ENCODE assay signal across 8 cellular contexts in genomic region chr6:30396833-30397479, GRCh38. TPM values are rescaled to one million over a fixed set of nuclear protein-coding genes. Genes with fewer than 3 reads are reported as not detected.
A peak's percentile ranks its signal among the peaks of the same experiment; 100 is the strongest.
DNase-seq lines count a peak whose midpoint lies in the region; ATAC-seq and TF ChIP-seq lines count a peak whose summit lies in the region.

No MANE protein-coding gene starts in this region.

- H3K27me3 Mint-ChIP-seq in activated CD8-positive, alpha-beta memory T cell treated with anti-CD3 and anti-CD28 coated beads, Interleukin-2, amount 10 ng/mL, durations not matched to agents 7 days and 5 days = peaks cover 60% of the 10 kb centered on the region
- H3K27me3 Mint-ChIP-seq in endothelial cell (ENCODE audit: unreplicated experiment) = no peaks in the 10 kb centered on the region
- H3K27me3 Mint-ChIP-seq in mesothelial cell of epicardium (ENCODE audit: low read depth) = peaks cover 73% of the 10 kb centered on the region

- no peak overlapping the region for H3K27ac Mint-ChIP-seq in activated CD8-positive, alpha-beta memory T cell treated with anti-CD3 and anti-CD28 coated beads, Interleukin-2, amount 10 ng/mL, durations not matched to agents 7 days and 5 days
- no peak overlapping the region for H3K27ac Mint-ChIP-seq in endothelial cell (ENCODE audit: unreplicated experiment)
- no peak overlapping the region for H3K27ac Mint-ChIP-seq in mesothelial cell of epicardium

- CTCF ChIA-PET in activated CD8-positive, alpha-beta memory T cell treated with anti-CD3 and anti-CD28 coated beads, Interleukin-2, amount 10 ng/mL, durations not matched to agents 7 days and 5 days (lab: Charles Lee) = interaction anchor here (0.7 to 4.9 kb wide), 20 partner anchors 8 to 294 kb away, joined by 3 to 31 read pairs (median 4); partner anchors contain the start of gene TRIM26

- no peaks in the 10 kb centered on the region for H3K36me3 ChIP-seq in GM06990 (ENCODE audit: control insufficient read depth, insufficient read depth, low read length)

- H3K36me3 Mint-ChIP-seq in activated CD8-positive, alpha-beta memory T cell treated with anti-CD3 and anti-CD28 coated beads, Interleukin-2, amount 10 ng/mL, durations not matched to agents 7 days and 5 days = no peaks in the 10 kb centered on the region
- no peaks in the 10 kb centered on the region for H3K36me3 Mint-ChIP-seq in endothelial cell (ENCODE audit: low read depth, unreplicated experiment)
- no peaks in the 10 kb centered on the region for H3K36me3 Mint-ChIP-seq in mesothelial cell of epicardium

- ATAC-seq in HG03175 (IDR thresholded peaks at IDR 0.05; ENCODE audit: unreplicated experiment) (peak; percentile 57), HG03521 (IDR thresholded peaks at IDR 0.05; ENCODE audit: unreplicated experiment) (no peak)
- ATAC-seq in activated CD8-positive, alpha-beta memory T cell treated with anti-CD3 and anti-CD28 coated beads, Interleukin-2, amount 10 ng/mL, durations not matched to agents 7 days and 5 days = peak; percentile 100

- no peaks in the 10 kb centered on the region for H3K9me3 Mint-ChIP-seq in activated CD8-positive, alpha-beta memory T cell treated with anti-CD3 and anti-CD28 coated beads, Interleukin-2, amount 10 ng/mL, durations not matched to agents 7 days and 5 days (ENCODE audit: low read depth)
- H3K9me3 Mint-ChIP-seq in endothelial cell (ENCODE audit: unreplicated experiment) (no peaks in the 10 kb centered on the region), mesothelial cell of epicardium (no peaks in the 10 kb centered on the region)

- H3K4me3 Mint-ChIP-seq in activated CD8-positive, alpha-beta memory T cell treated with anti-CD3 and anti-CD28 coated beads, Interleukin-2, amount 10 ng/mL, durations not matched to agents 7 days and 5 days = no peak overlapping the region
- H3K4me3 Mint-ChIP-seq in endothelial cell (ENCODE audit: unreplicated experiment) (no peak overlapping the region), mesothelial cell of epicardium (no peak overlapping the region)

- peaks cover 5% of the 10 kb centered on the region for H3K27me3 ChIP-seq in GM06990 (replicated peaks; ENCODE audit: control insufficient read depth, insufficient read depth, low read length)

- peak; percentile 97 for TF ChIP-seq CTCF in GM06990 (IDR thresholded peaks at IDR 0.05; ENCODE audit: insufficient read depth, low read length, poor library complexity, severe bottlenecking)
- TF ChIP-seq CTCF in endothelial cell (IDR thresholded peaks at IDR 0.05; ENCODE audit: unreplicated experiment) = peak; percentile 83
- TF ChIP-seq CTCF in mesothelial cell of epicardium (IDR thresholded peaks at IDR 0.05; ENCODE audit: unreplicated experiment) = peak; percentile 77

- no peak overlapping the region for H3K4me3 ChIP-seq in GM06990 (replicated peaks; ENCODE audit: low read depth, low read length)

- DNase-seq in GM06990 (ENCODE audit: extremely low read depth, insufficient read length) = peak; percentile 76
- DNase-seq in NOMO-1 treated with DMSO at 0.1 percent for 48 hours (lab: John Stamatoyannopoulos, UW; ENCODE audit: unreplicated experiment) = peak; percentile 28
- peak; percentile 87 for DNase-seq in activated CD8-positive, alpha-beta memory T cell treated with anti-CD3 and anti-CD28 coated beads, Interleukin-2, amount 10 ng/mL, durations not matched to agents 7 days and 5 days
- DNase-seq in endothelial cell (ENCODE audit: low spot score) = peak; percentile 91
- peak; percentile 71 to 86 for DNase-seq in mesothelial cell of epicardium (ENCODE audit: low spot score in 2 of 2, unreplicated experiment in 2 of 2)
- peak; percentile 79 to 85 for DNase-seq in stimulated activated CD8-positive, alpha-beta memory T cell treated with anti-CD3 and anti-CD28 coated beads, Interleukin-4, amount 100 ng/mL, for 1 hour (ENCODE audit: low read depth in 2 of 2, low spot score in 1 of 2)

- no peaks in the 10 kb centered on the region for H3K4me1 Mint-ChIP-seq in activated CD8-positive, alpha-beta memory T cell treated with anti-CD3 and anti-CD28 coated beads, Interleukin-2, amount 10 ng/mL, durations not matched to agents 7 days and 5 days
- peaks cover 2% of the 10 kb centered on the region for H3K4me1 Mint-ChIP-seq in endothelial cell (ENCODE audit: unreplicated experiment)
- H3K4me1 Mint-ChIP-seq in mesothelial cell of epicardium = no peaks in the 10 kb centered on the region

RNA-seq across cellular contexts. Expression of gene RPP21, which starts 52.0 kb away (rescaled TPM):
- total RNA-seq in activated CD8-positive, alpha-beta memory T cell treated with anti-CD3 and anti-CD28 coated beads, Interleukin-2, amount 10 ng/mL, durations not matched to agents 7 days and 5 days = 10 to 100 TPM; 37.7 to 44.0 TPM
- total RNA-seq in endothelial cell (ENCODE audit: unreplicated experiment) (35.2 TPM), mesothelial cell of epicardium (41.2 to 48.1 TPM (median 46.1 TPM) in 3 replicates)

Comparison
In these comparisons a context has a peak if more than half of its experiments do, and no peak if none do; other contexts are left out.
1. DNase-seq: peak in every context shown above with its lines; median percentile 91 in endothelial cell; 87 in activated CD8-positive, alpha-beta memory T cell treated with anti-CD3 and anti-CD28 coated beads, Interleukin-2, amount 10 ng/mL, durations not matched to agents 7 days and 5 days; 82 in stimulated activated CD8-positive, alpha-beta memory T cell treated with anti-CD3 and anti-CD28 coated beads, Interleukin-4, amount 100 ng/mL, for 1 hour; 78 in mesothelial cell of epicardium; 76 in GM06990; 28 in NOMO-1 treated with DMSO at 0.1 percent for 48 hours.